Comparison of ENCODE assay signal across 12 cellular contexts in the genomic region with DNA sequence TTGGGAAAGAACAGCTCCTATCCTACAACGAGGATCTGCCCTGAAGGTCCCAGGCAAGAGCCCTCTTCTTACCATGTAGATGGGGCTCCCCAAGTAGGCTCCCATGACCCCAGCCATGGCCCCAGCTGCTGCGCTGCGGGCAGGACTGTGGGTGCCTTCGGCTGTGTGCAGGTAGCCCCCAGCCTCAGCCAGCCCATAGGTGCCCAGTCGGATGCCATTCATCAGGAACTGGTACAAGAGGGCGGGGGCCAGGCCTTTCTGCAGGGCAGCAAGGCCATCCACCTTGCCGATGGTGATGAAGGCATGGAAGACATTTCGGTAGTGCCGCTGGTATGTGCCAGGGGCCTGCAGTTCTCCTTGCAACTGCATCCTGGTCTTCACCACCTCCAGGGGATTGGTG. TPM values are rescaled to one million over a fixed set of nuclear protein-coding genes. Genes with fewer than 3 reads are reported as not detected.
A peak's percentile ranks its signal among the peaks of the same experiment; 100 is the strongest.
DNase-seq lines count a peak whose midpoint lies in the region; ATAC-seq and TF ChIP-seq lines count a peak whose summit lies in the region.
"Had no signal": no experiment of that assay in that cellular context is flagged by ENCODE, and none has a peak within 500 bp of the region (broad histone marks: within the 10 kb centered on the region; RNA-seq: fewer than 3 reads in every experiment).

No MANE protein-coding gene starts in this region.

- H2BK5ac ChIP-seq in mesenchymal stem cell (ENCODE audit: low read depth, low read length, poor library complexity, severe bottlenecking) = no peak overlapping the region

- peaks cover 0 to 26% (median 14%) of the 10 kb centered on the region in 12 donors for H3K4me1 ChIP-seq in heart left ventricle
- H3K4me1 ChIP-seq in mesenchymal stem cell (ENCODE audit: control insufficient read depth, insufficient read depth, low read depth, low read length) = peaks cover 8% of the 10 kb centered on the region
- H3K4me1 ChIP-seq in vagina = peaks cover 13% of the 10 kb centered on the region

- H3K4me3 ChIP-seq in heart left ventricle (peak overlapping the region in 6 of 12 donors; percentile 56 to 85 (median 72)), mesenchymal stem cell (ENCODE audit: insufficient read depth in 1 of 2, low read depth in 1 of 2, low read length in 2 of 2) (peak overlapping the region in 1 of 2 experiments; percentile 83), vagina (no peak overlapping the region)

- H3K27ac ChIP-seq in heart left ventricle (peak overlapping the region in 9 of 12 donors; percentile 79 to 95 (median 94)), mesenchymal stem cell (ENCODE audit: low read length, poor library complexity, severe bottlenecking) (no peak overlapping the region), vagina (no peak overlapping the region)

- no peak overlapping the region for H2BK12ac ChIP-seq in mesenchymal stem cell (ENCODE audit: low read length in 2 of 2)

- H3K9ac ChIP-seq in mesenchymal stem cell (ENCODE audit: low read length) = no peak overlapping the region

- peaks cover 37% of the 10 kb centered on the region for H3K4me1 Mint-ChIP-seq in activated T-helper 2 cell treated with anti-CD3 and anti-CD28 coated beads, Interferon-gamma antibody, Interleukin-2, Interleukin-4, amounts not matched to agents 10 μg/mL and 5 μg/mL and 100 μg/mL, durations not matched to agents 14 hours and 24 hours and 36 hours (ENCODE audit: low read depth)
- peaks cover 18% of the 10 kb centered on the region for H3K4me1 Mint-ChIP-seq in type B pancreatic cell (ENCODE audit: unreplicated experiment)

- H3K9me3 ChIP-seq in heart left ventricle (no peaks in the 10 kb centered on the region), mesenchymal stem cell (ENCODE audit: control insufficient read depth, low read length) (no peaks in the 10 kb centered on the region), vagina (no peaks in the 10 kb centered on the region)

- intact Hi-C loops in heart left ventricle (cut with DNase I) = loop anchor here in 7 of 10 donors (2.0 to 10.0 kb wide), 8 partner anchors 46 to 230 kb away; a partner anchor contains a TSS
- intact Hi-C loops in Right ventricle myocardium inferior (cut with DNase I) = no loop called here
- intact Hi-C loops in activated T-helper 2 cell treated with anti-CD3 and anti-CD28 coated beads, Interferon-gamma antibody, Interleukin-2, Interleukin-4, amounts not matched to agents 10 μg/mL and 5 μg/mL and 100 μg/mL, durations not matched to agents 14 hours and 24 hours and 36 hours (cut with micrococcal nuclease) = loop anchor here (2.0 kb wide), 1 partner anchor 72 kb away; no protein-coding TSS in a partner anchor
- intact Hi-C loops in vagina (cut with DNase I) = loop anchor here (10.0 kb wide), 1 partner anchor 200 kb away; no protein-coding TSS in a partner anchor

- peaks cover 14% of the 10 kb centered on the region for H3K36me3 Mint-ChIP-seq in activated T-helper 2 cell treated with anti-CD3 and anti-CD28 coated beads, Interferon-gamma antibody, Interleukin-2, Interleukin-4, amounts not matched to agents 10 μg/mL and 5 μg/mL and 100 μg/mL, durations not matched to agents 14 hours and 24 hours and 36 hours (ENCODE audit: low read depth)
- no peaks in the 10 kb centered on the region for H3K36me3 Mint-ChIP-seq in type B pancreatic cell

- no peak for ATAC-seq in heart left ventricle
- ATAC-seq in Right ventricle myocardium inferior = no peak
- no peak for ATAC-seq in HG03521 (IDR thresholded peaks at IDR 0.05; ENCODE audit: unreplicated experiment)

- no peak overlapping the region for H2AK5ac ChIP-seq in mesenchymal stem cell (ENCODE audit: low read length, severe bottlenecking)

- H3K18ac ChIP-seq in mesenchymal stem cell (ENCODE audit: low read depth in 1 of 2, low read length in 2 of 2) = no peak overlapping the region

- H3K27me3 ChIP-seq in heart left ventricle (no peaks in the 10 kb centered on the region), mesenchymal stem cell (ENCODE audit: control insufficient read depth in 1 of 2, insufficient read depth in 1 of 2, low read length in 2 of 2) (no peaks in the 10 kb centered on the region), vagina (no peaks in the 10 kb centered on the region)

- DNase-seq in heart left ventricle (peak in 1 of 5 donors; percentile 45), Right ventricle myocardium inferior (ENCODE audit: missing footprints) (no peak), mesenchymal stem cell (no peak), type B pancreatic cell (ENCODE audit: extremely low spot score, unreplicated experiment) (no peak), vagina (ENCODE audit: extremely low spot score in 2 of 2) (no peak), cortex of kidney (lab: John Stamatoyannopoulos, UW) (no peak)
- DNase-seq in activated T-helper 2 cell treated with anti-CD3 and anti-CD28 coated beads, Interferon-gamma antibody, Interleukin-2, Interleukin-4, amounts not matched to agents 10 μg/mL and 5 μg/mL and 100 μg/mL, durations not matched to agents 14 hours and 24 hours and 36 hours (ENCODE audit: low spot score) = no peak
- DNase-seq: foreskin melanocyte, NCI-H2029 treated with DMSO at 0.1 percent for 48 hours, nucleus accumbens had no signal

- H2AFZ ChIP-seq in mesenchymal stem cell (ENCODE audit: low read depth, low read length) = no peak overlapping the region

- no peak overlapping the region for H2BK120ac ChIP-seq in mesenchymal stem cell (ENCODE audit: low read depth, low read length)

- no peaks in the 10 kb centered on the region for H3K9me3 Mint-ChIP-seq in activated T-helper 2 cell treated with anti-CD3 and anti-CD28 coated beads, Interferon-gamma antibody, Interleukin-2, Interleukin-4, amounts not matched to agents 10 μg/mL and 5 μg/mL and 100 μg/mL, durations not matched to agents 14 hours and 24 hours and 36 hours
- H3K9me3 Mint-ChIP-seq in type B pancreatic cell = no peaks in the 10 kb centered on the region

- H3K23ac ChIP-seq in mesenchymal stem cell (ENCODE audit: low read length in 2 of 2) = no peak overlapping the region

- H3K36me3 ChIP-seq in heart left ventricle = no peaks in the 10 kb centered on the region
- H3K36me3 ChIP-seq in mesenchymal stem cell (ENCODE audit: control insufficient read depth in 1 of 2, insufficient read depth in 2 of 2, low read depth in 1 of 2, low read length in 2 of 2) = peaks cover 0 to 9% of the 10 kb centered on the region in 2 experiments
- no peaks in the 10 kb centered on the region for H3K36me3 ChIP-seq in vagina

- peaks cover 14% of the 10 kb centered on the region for H3K79me1 ChIP-seq in mesenchymal stem cell (replicated peaks; ENCODE audit: low read length, poor library complexity, severe bottlenecking)

- H3K27me3 Mint-ChIP-seq in activated T-helper 2 cell treated with anti-CD3 and anti-CD28 coated beads, Interferon-gamma antibody, Interleukin-2, Interleukin-4, amounts not matched to agents 10 μg/mL and 5 μg/mL and 100 μg/mL, durations not matched to agents 14 hours and 24 hours and 36 hours (ENCODE audit: low read depth) = no peaks in the 10 kb centered on the region
- H3K27me3 Mint-ChIP-seq in type B pancreatic cell = no peaks in the 10 kb centered on the region

- no peak overlapping the region for H3K14ac ChIP-seq in mesenchymal stem cell (ENCODE audit: low read length in 2 of 2)

- H4K91ac ChIP-seq in mesenchymal stem cell (ENCODE audit: low read length) = no peak overlapping the region

- TF ChIP-seq POLR2A in heart left ventricle (IDR thresholded peaks at IDR 0.05) (no peak), vagina (IDR thresholded peaks at IDR 0.05) (no peak)

- TF ChIP-seq CTCF in heart left ventricle (IDR thresholded peaks at IDR 0.05) (no peak), type B pancreatic cell (conservative IDR thresholded peaks at IDR 0.05) (no peak), vagina (IDR thresholded peaks at IDR 0.05) (no peak)

- H3K4ac ChIP-seq in mesenchymal stem cell (ENCODE audit: low read depth in 1 of 2, low read length in 2 of 2) = no peak overlapping the region

- H3K4me3 Mint-ChIP-seq in activated T-helper 2 cell treated with anti-CD3 and anti-CD28 coated beads, Interferon-gamma antibody, Interleukin-2, Interleukin-4, amounts not matched to agents 10 μg/mL and 5 μg/mL and 100 μg/mL, durations not matched to agents 14 hours and 24 hours and 36 hours (ENCODE audit: low read depth) = peak overlapping the region; percentile 90
- peak overlapping the region; percentile 92 for H3K4me3 Mint-ChIP-seq in type B pancreatic cell

- H3K4me2 ChIP-seq in mesenchymal stem cell (ENCODE audit: low read length, poor library complexity, severe bottlenecking) = no peak overlapping the region

- H4K8ac ChIP-seq in mesenchymal stem cell (ENCODE audit: low read length) = peak overlapping the region; percentile 55

- H3K27ac Mint-ChIP-seq in activated T-helper 2 cell treated with anti-CD3 and anti-CD28 coated beads, Interferon-gamma antibody, Interleukin-2, Interleukin-4, amounts not matched to agents 10 μg/mL and 5 μg/mL and 100 μg/mL, durations not matched to agents 14 hours and 24 hours and 36 hours = peak overlapping the region; percentile 91
- H3K27ac Mint-ChIP-seq in type B pancreatic cell = peak overlapping the region; percentile 93

- 89 to 95% (median 91%) methylated on average over 5 to 9 of the region's 9 CpGs for WGBS in heart left ventricle, 4 donors
- 98% methylated on average over 9 of the region's 9 CpGs for WGBS in mesenchymal stem cell

- no peak overlapping the region for H2BK15ac ChIP-seq in mesenchymal stem cell (ENCODE audit: low read depth, poor library complexity, severe bottlenecking)

RNA-seq across cellular contexts. Expression of a gene that starts 0.8 kb away (rescaled TPM):
- total RNA-seq in heart left ventricle = 1 to 10 TPM in 8 of 9 donors, under 1 TPM in 1; 0.52 to 7.5 (median 2.1) TPM
- 1 to 10 TPM; 2.2 to 3.9 TPM for polyA plus RNA-seq in heart left ventricle
- total RNA-seq in Right ventricle myocardium inferior = 2.3 TPM
- 6.8 and 7.4 TPM in 2 replicates for total RNA-seq in activated T-helper 2 cell treated with anti-CD3 and anti-CD28 coated beads, Interferon-gamma antibody, Interleukin-2, Interleukin-4, amounts not matched to agents 10 μg/mL and 5 μg/mL and 100 μg/mL, durations not matched to agents 14 hours and 24 hours and 36 hours
- 5.8 TPM for polyA plus RNA-seq in mesenchymal stem cell (2013, experiment 1 of 2)
- polyA plus RNA-seq in mesenchymal stem cell (2013, experiment 2 of 2) = 6.1 TPM
- total RNA-seq in type B pancreatic cell (ENCODE audit: low replicate concordance) = 4.0 and 5.6 TPM in 2 replicates
- 8.3 TPM for total RNA-seq in vagina

RNA-seq across cellular contexts. Expression of a gene that starts 5.9 kb away (rescaled TPM):
- total RNA-seq in heart left ventricle = 10 to 100 TPM; 22.3 to 33.6 (median 27.1) TPM
- 10 to 100 TPM; 36.3 to 54.2 TPM for polyA plus RNA-seq in heart left ventricle
- 25.7 TPM for total RNA-seq in Right ventricle myocardium inferior
- total RNA-seq in activated T-helper 2 cell treated with anti-CD3 and anti-CD28 coated beads, Interferon-gamma antibody, Interleukin-2, Interleukin-4, amounts not matched to agents 10 μg/mL and 5 μg/mL and 100 μg/mL, durations not matched to agents 14 hours and 24 hours and 36 hours = 61.4 and 64.1 TPM in 2 replicates
- 44.4 TPM for polyA plus RNA-seq in mesenchymal stem cell (2013, experiment 1 of 2)
- 45.9 TPM for polyA plus RNA-seq in mesenchymal stem cell (2013, experiment 2 of 2)
- 21.9 and 30.9 TPM in 2 replicates for total RNA-seq in type B pancreatic cell (ENCODE audit: low replicate concordance)
- 19.4 TPM for total RNA-seq in vagina

RNA-seq across cellular contexts. Expression of a gene that starts 15.7 kb away (rescaled TPM):
- 10 to 100 TPM; 14.3 to 40.5 (median 18.2) TPM for total RNA-seq in heart left ventricle
- 10 to 100 TPM; 11.9 to 15.8 TPM for polyA plus RNA-seq in heart left ventricle
- total RNA-seq in Right ventricle myocardium inferior = 21.4 TPM
- total RNA-seq in activated T-helper 2 cell treated with anti-CD3 and anti-CD28 coated beads, Interferon-gamma antibody, Interleukin-2, Interleukin-4, amounts not matched to agents 10 μg/mL and 5 μg/mL and 100 μg/mL, durations not matched to agents 14 hours and 24 hours and 36 hours = not detected in 2 replicates
- not detected for polyA plus RNA-seq in mesenchymal stem cell (2013, experiment 1 of 2)
- polyA plus RNA-seq in mesenchymal stem cell (2013, experiment 2 of 2) = not detected
- 0.24 TPM in 1 of 2 replicates, not detected in the other for total RNA-seq in type B pancreatic cell (ENCODE audit: low replicate concordance)
- 17.2 TPM for total RNA-seq in vagina
- total RNA-seq: SK-MEL-5 had no signal

RNA-seq across cellular contexts. Expression of a gene that starts 45.3 kb away (rescaled TPM):
- total RNA-seq in heart left ventricle (10 to 100 TPM in 7 of 9 donors, 1 to 10 TPM in 2; 7.7 to 23.8 (median 14.1) TPM), Right ventricle myocardium inferior (14.7 TPM), type B pancreatic cell (ENCODE audit: low replicate concordance) (54.5 and 117 TPM in 2 replicates), vagina (36.3 TPM)
- 10 to 100 TPM in 1 of 2 donors, 1 to 10 TPM in 1; 6.1 to 11.8 TPM for polyA plus RNA-seq in heart left ventricle
- 165 and 174 TPM in 2 replicates for total RNA-seq in activated T-helper 2 cell treated with anti-CD3 and anti-CD28 coated beads, Interferon-gamma antibody, Interleukin-2, Interleukin-4, amounts not matched to agents 10 μg/mL and 5 μg/mL and 100 μg/mL, durations not matched to agents 14 hours and 24 hours and 36 hours
- 7.3 TPM for polyA plus RNA-seq in mesenchymal stem cell (2013, experiment 1 of 2)
- polyA plus RNA-seq in mesenchymal stem cell (2013, experiment 2 of 2) = 6.8 TPM

RNA-seq across cellular contexts. Expression of a gene that starts 45.3 kb away (rescaled TPM):
- total RNA-seq in heart left ventricle = not detected
- polyA plus RNA-seq in heart left ventricle = not detected
- not detected for total RNA-seq in Right ventricle myocardium inferior
- not detected in 2 replicates for total RNA-seq in activated T-helper 2 cell treated with anti-CD3 and anti-CD28 coated beads, Interferon-gamma antibody, Interleukin-2, Interleukin-4, amounts not matched to agents 10 μg/mL and 5 μg/mL and 100 μg/mL, durations not matched to agents 14 hours and 24 hours and 36 hours
- not detected for polyA plus RNA-seq in mesenchymal stem cell (2013, experiment 1 of 2)
- not detected for polyA plus RNA-seq in mesenchymal stem cell (2013, experiment 2 of 2)
- not detected in 2 replicates for total RNA-seq in type B pancreatic cell (ENCODE audit: low replicate concordance)
- not detected for total RNA-seq in vagina
- total RNA-seq: SK-MEL-5 had no signal

Comparison
In these comparisons a context has a peak if more than half of its experiments do, and no peak if none do; other contexts are left out.
1. H3K27ac ChIP-seq: peak in heart left ventricle (9 of 12); none in mesenchymal stem cell (single experiment) and vagina (single experiment).
2. RNA of a gene that starts 15.7 kb away (total RNA-seq): 21.4 TPM in Right ventricle myocardium inferior (single experiment), 14.3 to 40.5 TPM in heart left ventricle and 17.2 TPM in vagina (single experiment); 0.24 TPM in type B pancreatic cell and not detected in activated T-helper 2 cell treated with anti-CD3 and anti-CD28 coated beads, Interferon-gamma antibody, Interleukin-2, Interleukin-4, amounts not matched to agents 10 μg/mL and 5 μg/mL and 100 μg/mL, durations not matched to agents 14 hours and 24 hours and 36 hours; every median in the first group is over 10 times any median in the second.